ENCODE assay signal across 8 cellular contexts in genomic region chr9:116549061-116549664, GRCh38.
DNase-seq lines count a peak whose midpoint lies in the region; ATAC-seq and TF ChIP-seq lines count a peak whose summit lies in the region.

No MANE protein-coding gene starts in this region.

- intact Hi-C loops in left lung (cut with DNase I) = no loop called here

- H3K9me3 ChIP-seq in left lung = no peaks in the 10 kb centered on the region

- H3K27ac ChIP-seq in brain microvascular endothelial cell (peak overlapping the region; percentile 39), left lung (peak overlapping the region in 1 of 2 donors; percentile 29)

- H3K36me3 ChIP-seq in brain microvascular endothelial cell (replicated peaks) (no peaks in the 10 kb centered on the region), left lung (no peaks in the 10 kb centered on the region)

- H3K4me3 ChIP-seq in brain microvascular endothelial cell (ENCODE audit: low read depth, low read length) = no peak overlapping the region
- no peak overlapping the region for H3K4me3 ChIP-seq in left lung

- peak; percentile 3 for DNase-seq in stimulated activated CD4-positive, alpha-beta T cell treated with anti-CD3 and anti-CD28 coated beads, Interleukin-15, amount 100 ng/mL, for 24 hours
- no peak for DNase-seq in stimulated activated CD4-positive, alpha-beta T cell treated with anti-CD3 and anti-CD28 coated beads, Interleukin-1b, Interleukin-23, amount 100 ng/mL, for 48 hours
- DNase-seq in brain microvascular endothelial cell = peak; percentile 92
- DNase-seq in left lung = peak; percentile 79 to 88
- no peak for DNase-seq in NCI-H2227 (lab: John Stamatoyannopoulos, UW; ENCODE audit: unreplicated experiment)

- ATAC-seq in left lung = peak; percentile 93
- no peak for ATAC-seq in GM18868 (IDR thresholded peaks at IDR 0.05; ENCODE audit: unreplicated experiment)
- ATAC-seq in GM19463 (IDR thresholded peaks at IDR 0.05; ENCODE audit: unreplicated experiment) = no peak
- no peak for ATAC-seq in HG02610 (IDR thresholded peaks at IDR 0.05; ENCODE audit: unreplicated experiment)

- in situ Hi-C loops in brain microvascular endothelial cell (cut with HindIII; ENCODE audit: low pct_ligation_motif_present, low sequenced_read_pairs) = no loop called here

- peaks cover 7 to 24% of the 10 kb centered on the region in 2 donors for H3K4me1 ChIP-seq in left lung

- no peak for TF ChIP-seq CTCF in brain microvascular endothelial cell (IDR thresholded peaks at IDR 0.05; ENCODE audit: low read depth, low read length, missing control alignments)
- TF ChIP-seq CTCF in left lung (IDR thresholded peaks at IDR 0.05) = no peak

- H3K27me3 ChIP-seq in brain microvascular endothelial cell (replicated peaks) (no peaks in the 10 kb centered on the region), left lung (no peaks in the 10 kb centered on the region)

Comparison
In these comparisons a context has a peak if more than half of its experiments do, and no peak if none do; other contexts are left out.
1. DNase-seq: peak in stimulated activated CD4-positive, alpha-beta T cell treated with anti-CD3 and anti-CD28 coated beads, Interleukin-15, amount 100 ng/mL, for 24 hours (single experiment), brain microvascular endothelial cell (single experiment) and left lung (2 of 2); none in stimulated activated CD4-positive, alpha-beta T cell treated with anti-CD3 and anti-CD28 coated beads, Interleukin-1b, Interleukin-23, amount 100 ng/mL, for 48 hours (single experiment) and NCI-H2227 (single experiment).